ENCODE assay signal across 22 cellular contexts in the genomic region with DNA sequence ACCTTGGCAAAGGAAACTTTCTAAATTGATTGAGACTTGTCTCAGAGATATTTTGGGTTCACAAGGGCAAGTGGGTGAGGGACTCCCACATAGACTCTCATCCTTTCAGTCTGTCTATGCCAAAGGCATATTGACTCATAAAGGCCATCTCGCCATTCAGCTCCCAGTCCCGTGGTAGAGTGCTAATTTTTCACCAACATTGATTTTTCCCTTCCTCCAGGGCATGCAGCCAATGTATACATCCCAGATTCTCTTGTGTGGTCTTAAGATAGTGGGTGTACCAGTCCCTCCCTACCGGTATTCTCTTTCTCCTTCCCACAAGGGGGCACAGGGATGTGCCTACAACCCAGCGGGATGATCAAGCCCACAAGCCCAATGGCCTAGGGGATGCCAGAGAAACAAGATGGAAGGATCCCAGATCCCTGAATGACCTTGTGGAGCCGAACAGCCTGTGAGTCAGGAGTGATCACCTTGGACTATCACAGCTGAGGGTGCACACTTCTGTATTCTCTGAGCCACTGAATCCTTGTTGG. TPM values are rescaled to one million over a fixed set of nuclear protein-coding genes. Genes with fewer than 3 reads are reported as not detected.
"Had no signal": no experiment of that assay in that cellular context is flagged by ENCODE, and none has a peak within 500 bp of the region (broad histone marks: within the 10 kb centered on the region; RNA-seq: fewer than 3 reads in every experiment).

No MANE protein-coding gene starts in this region.

- H3K4me1 Mint-ChIP-seq: naive thymus-derived CD8-positive, alpha-beta T cell; stimulated activated effector memory CD8-positive, alpha-beta T cell treated with anti-CD3 and anti-CD28 coated beads, Interleukin-12 subunit alpha, Interleukin-12 subunit beta, amount 100 ng/mL, for 72 hours had no signal

- DNase-seq: cortex of kidney; effector memory CD8-positive, alpha-beta T cell; gastrocnemius medialis; kidney; midbrain; naive thymus-derived CD8-positive, alpha-beta T cell; nephron progenitor cell; nucleus accumbens; ovary; posterior cingulate gyrus; psoas muscle; right cardiac atrium; sigmoid colon; stimulated activated CD4-positive, alpha-beta T cell treated with anti-CD3 and anti-CD28 coated beads, Interleukin-2, amount 100 ng/mL, for 24 hours; stimulated activated CD4-positive, alpha-beta T cell treated with anti-CD3 and anti-CD28 coated beads, Interleukin-4, amount 100 ng/mL, for 24 hours; stimulated activated naive CD4-positive, alpha-beta T cell treated with Interleukin-2 at 50 U/mL for 16 hours; stomach; thyroid gland; trophoblast cell had no signal

- H3K9me3 ChIP-seq: gastrocnemius medialis, ovary, psoas muscle, stomach, thyroid gland, vagina had no signal

- H3K4me3 ChIP-seq: gastrocnemius medialis, ovary, psoas muscle, sigmoid colon, stomach, thyroid gland, vagina had no signal

- H3K4me3 Mint-ChIP-seq: effector memory CD8-positive, alpha-beta T cell; naive thymus-derived CD8-positive, alpha-beta T cell; nephron progenitor cell; stimulated activated effector memory CD8-positive, alpha-beta T cell treated with anti-CD3 and anti-CD28 coated beads, Interleukin-12 subunit alpha, Interleukin-12 subunit beta, amount 100 ng/mL, for 72 hours had no signal

- H3K9me3 Mint-ChIP-seq: effector memory CD8-positive, alpha-beta T cell; naive thymus-derived CD8-positive, alpha-beta T cell; nephron progenitor cell; stimulated activated effector memory CD8-positive, alpha-beta T cell treated with anti-CD3 and anti-CD28 coated beads, Interleukin-12 subunit alpha, Interleukin-12 subunit beta, amount 100 ng/mL, for 72 hours had no signal

- FAIRE-seq: kidney had no signal

- ATAC-seq: effector memory CD8-positive, alpha-beta T cell; gastrocnemius medialis; left lobe of liver; naive thymus-derived CD8-positive, alpha-beta T cell; psoas muscle; right cardiac atrium; stimulated activated effector memory CD8-positive, alpha-beta T cell treated with anti-CD3 and anti-CD28 coated beads, Interleukin-12 subunit alpha, Interleukin-12 subunit beta, amount 100 ng/mL, for 72 hours had no signal

- H3K27me3 ChIP-seq: gastrocnemius medialis, ovary, thyroid gland, vagina had no signal

- H3K4me1 ChIP-seq: gastrocnemius medialis, psoas muscle, sigmoid colon, thyroid gland, vagina had no signal

- H3K27ac Mint-ChIP-seq: effector memory CD8-positive, alpha-beta T cell; naive thymus-derived CD8-positive, alpha-beta T cell; nephron progenitor cell; stimulated activated effector memory CD8-positive, alpha-beta T cell treated with anti-CD3 and anti-CD28 coated beads, Interleukin-12 subunit alpha, Interleukin-12 subunit beta, amount 100 ng/mL, for 72 hours had no signal

- H3K27ac ChIP-seq: gastrocnemius medialis, ovary, psoas muscle, sigmoid colon, stomach, thyroid gland, vagina had no signal

- H3K36me3 ChIP-seq: gastrocnemius medialis, ovary, sigmoid colon, stomach, thyroid gland, vagina had no signal

- H3K36me3 Mint-ChIP-seq: naive thymus-derived CD8-positive, alpha-beta T cell; stimulated activated effector memory CD8-positive, alpha-beta T cell treated with anti-CD3 and anti-CD28 coated beads, Interleukin-12 subunit alpha, Interleukin-12 subunit beta, amount 100 ng/mL, for 72 hours had no signal

RNA-seq across cellular contexts. Expression of a gene that starts 8.0 kb away (rescaled TPM):
- total RNA-seq: naive thymus-derived CD8-positive, alpha-beta T cell had no signal
